10 cellular contexts compared by ENCODE assay signal in genomic region chr12:131452444-131452860, GRCh38.
DNase-seq lines count a peak whose midpoint lies in the region; ATAC-seq and TF ChIP-seq lines count a peak whose summit lies in the region.
"Had no signal": no experiment of that assay in that cellular context is flagged by ENCODE, and none has a peak within 500 bp of the region (broad histone marks: within the 10 kb centered on the region; RNA-seq: fewer than 3 reads in every experiment).

No MANE protein-coding gene starts in this region.

- H3K9me3 ChIP-seq in lower lobe of right lung (peaks cover 6% of the 10 kb centered on the region), suprapubic skin (peaks cover 3% of the 10 kb centered on the region)

- H3K79me2 ChIP-seq in GM23338 (replicated peaks; ENCODE audit: insufficient read depth), result no peaks in the 10 kb centered on the region

- peak overlapping the region; percentile 83; the same call in 1 of the 2 replicates for H2AFZ ChIP-seq in GM23338

- TF ChIP-seq POLR2A in suprapubic skin (IDR thresholded peaks at IDR 0.05), result no peak

- H3K36me3 Mint-ChIP-seq in CD14-positive monocyte (no peaks in the 10 kb centered on the region), GM23338 (ENCODE audit: low read depth) (no peaks in the 10 kb centered on the region)
- H3K36me3 Mint-ChIP-seq in T-helper 2 cell treated with Interferon-gamma antibody and Interleukin-4, amounts not matched to agents 5 μg/mL and 100 μg/mL, for 36 hours (ENCODE audit: low read depth), result no peaks in the 10 kb centered on the region

- peak; percentile 80 for ATAC-seq in GM23338
- ATAC-seq in lower lobe of right lung, result peak in 1 of 2 donors; percentile 46
- ATAC-seq in HG02763 (IDR thresholded peaks at IDR 0.05; ENCODE audit: unreplicated experiment), result no peak
- no peak for ATAC-seq in HG03442 (IDR thresholded peaks at IDR 0.05; ENCODE audit: unreplicated experiment)

- no peaks in the 10 kb centered on the region for H4K20me1 ChIP-seq in GM23338 (replicated peaks; ENCODE audit: insufficient read depth)

- H3K27ac ChIP-seq in GM23338 (ENCODE audit: low read depth) (no peak overlapping the region), lower lobe of right lung (no peak overlapping the region), suprapubic skin (no peak overlapping the region)

- H3K4me3 ChIP-seq in GM23338 (no peak overlapping the region), lower lobe of right lung (no peak overlapping the region), suprapubic skin (no peak overlapping the region)

- peaks cover 0 to 7% (median 0%) of the 10 kb centered on the region in 7 donors for H3K9me3 Mint-ChIP-seq in CD14-positive monocyte
- peaks cover 3% of the 10 kb centered on the region; the same call in 1 of the 3 replicates for H3K9me3 Mint-ChIP-seq in GM23338
- H3K9me3 Mint-ChIP-seq in T-helper 2 cell treated with Interferon-gamma antibody and Interleukin-4, amounts not matched to agents 5 μg/mL and 100 μg/mL, for 36 hours, result no peaks in the 10 kb centered on the region

- peak; percentile 58 for TF ChIP-seq CTCF in CD14-positive monocyte (IDR thresholded peaks at IDR 0.05)
- peak; percentile 74 to 77 for TF ChIP-seq CTCF in GM23338 (conservative IDR thresholded peaks at IDR 0.05; ENCODE audit: low read depth in 2 of 2)
- peak; percentile 32 for TF ChIP-seq CTCF in lower lobe of right lung (IDR thresholded peaks at IDR 0.05)
- no peak for TF ChIP-seq CTCF in suprapubic skin (IDR thresholded peaks at IDR 0.05)

- H3K9me2 ChIP-seq in GM23338 (ENCODE audit: insufficient read depth), result no peaks in the 10 kb centered on the region

- H3K4me1 ChIP-seq in GM23338 (ENCODE audit: insufficient read depth), result no peaks in the 10 kb centered on the region
- no peaks in the 10 kb centered on the region for H3K4me1 ChIP-seq in lower lobe of right lung
- no peaks in the 10 kb centered on the region for H3K4me1 ChIP-seq in suprapubic skin

- intact Hi-C loops in CD14-positive monocyte (cut with micrococcal nuclease), result loop anchor here in 1 of 2 donors (10.0 kb wide), 2 partner anchors 348 to 538 kb away; no protein-coding TSS in a partner anchor
- intact Hi-C loops in lower lobe of right lung (cut with DNase I), result no loop called here

- H3K4me3 Mint-ChIP-seq in CD14-positive monocyte, result peak overlapping the region in 1 of 2 donors; percentile 40
- H3K4me3 Mint-ChIP-seq in GM23338, result peak overlapping the region; percentile 36; the same call in 2 of the 3 replicates
- no peak overlapping the region for H3K4me3 Mint-ChIP-seq in T-helper 2 cell treated with Interferon-gamma antibody and Interleukin-4, amounts not matched to agents 5 μg/mL and 100 μg/mL, for 36 hours

- no peak overlapping the region for H3K4me2 ChIP-seq in GM23338

- H3K4me1 Mint-ChIP-seq in CD14-positive monocyte, result peaks cover 9% of the 10 kb centered on the region
- peaks cover 9% of the 10 kb centered on the region; the same call in 2 of the 3 replicates for H3K4me1 Mint-ChIP-seq in GM23338
- no peaks in the 10 kb centered on the region for H3K4me1 Mint-ChIP-seq in T-helper 2 cell treated with Interferon-gamma antibody and Interleukin-4, amounts not matched to agents 5 μg/mL and 100 μg/mL, for 36 hours (ENCODE audit: low read depth)

- H3K36me3 ChIP-seq in GM23338 (ENCODE audit: insufficient read depth), result no peaks in the 10 kb centered on the region
- H3K36me3 ChIP-seq in lower lobe of right lung, result no peaks in the 10 kb centered on the region
- H3K36me3 ChIP-seq in suprapubic skin, result no peaks in the 10 kb centered on the region

- H3K27me3 ChIP-seq in GM23338 (ENCODE audit: insufficient read depth) (no peaks in the 10 kb centered on the region), lower lobe of right lung (ENCODE audit: low read depth) (no peaks in the 10 kb centered on the region), suprapubic skin (peaks cover 18% of the 10 kb centered on the region)

- DNase-seq in CD14-positive monocyte (ENCODE audit: low spot score), result no peak
- DNase-seq in GM23338 (ENCODE audit: low spot score), result peak; percentile 77
- peak; percentile 12 for DNase-seq in T-helper 2 cell treated with Interferon-gamma antibody and Interleukin-4, amounts not matched to agents 5 μg/mL and 100 μg/mL, for 36 hours (ENCODE audit: low spot score)
- DNase-seq in lower lobe of right lung, result no peak
- DNase-seq in suprapubic skin (ENCODE audit: low spot score in 2 of 2), result no peak
- DNase-seq in cerebellum (ENCODE audit: low spot score), result no peak
- DNase-seq: amniotic stem cell, NCI-H2081 had no signal

- H3K27ac Mint-ChIP-seq in CD14-positive monocyte, result no peak overlapping the region
- no peak overlapping the region for H3K27ac Mint-ChIP-seq in GM23338
- no peak overlapping the region for H3K27ac Mint-ChIP-seq in T-helper 2 cell treated with Interferon-gamma antibody and Interleukin-4, amounts not matched to agents 5 μg/mL and 100 μg/mL, for 36 hours

- WGBS in suprapubic skin, result 9% methylated on average over 10 of the region's 10 CpGs

- TF ChIP-seq EP300 in suprapubic skin (IDR thresholded peaks at IDR 0.05), result no peak

- no peaks in the 10 kb centered on the region for H3F3A ChIP-seq in GM23338 (replicated peaks; ENCODE audit: low read depth)

- H3K27me3 Mint-ChIP-seq in CD14-positive monocyte (ENCODE audit: low read depth in 3 of 3) (peaks cover 4 to 7% (median 5%) of the 10 kb centered on the region in 3 donors), GM23338 (ENCODE audit: insufficient read depth, low read depth, poor library complexity) (peaks cover 14% of the 10 kb centered on the region)
- peaks cover 7% of the 10 kb centered on the region for H3K27me3 Mint-ChIP-seq in T-helper 2 cell treated with Interferon-gamma antibody and Interleukin-4, amounts not matched to agents 5 μg/mL and 100 μg/mL, for 36 hours (ENCODE audit: low read depth)

TF ChIP-seq in GM23338, 12 proteins besides CTCF, POLR2A, EP300 and RAD21 (continues in another document):
- TF ChIP-seq JUNB (IDR thresholded peaks at IDR 0.05; ENCODE audit: unreplicated experiment), result no peak
- no peak for TF ChIP-seq CREB1 (CRISPR knock-in tag; IDR thresholded peaks at IDR 0.05; ENCODE audit: low read depth)
- TF ChIP-seq ZNF331 (CRISPR knock-in tag; IDR thresholded peaks at IDR 0.05; ENCODE audit: low read depth), result no peak
- no peak for TF ChIP-seq REST (IDR thresholded peaks at IDR 0.05; ENCODE audit: unreplicated experiment)
- TF ChIP-seq EZH2phosphoT487 (IDR thresholded peaks at IDR 0.05; ENCODE audit: unreplicated experiment), result no peak
- no peak for TF ChIP-seq ZNF114 (CRISPR knock-in tag; IDR thresholded peaks at IDR 0.05)
- TF ChIP-seq STAT1 (IDR thresholded peaks at IDR 0.05; ENCODE audit: unreplicated experiment), result no peak
- TF ChIP-seq EZH2 (IDR thresholded peaks at IDR 0.05; ENCODE audit: low read depth, unreplicated experiment), result no peak

Comparison
In these comparisons a context has a peak if more than half of its experiments do, and no peak if none do; other contexts are left out.
1. DNase-seq: peak in GM23338 (single experiment) and T-helper 2 cell treated with Interferon-gamma antibody and Interleukin-4, amounts not matched to agents 5 μg/mL and 100 μg/mL, for 36 hours (single experiment); none in CD14-positive monocyte (single experiment), lower lobe of right lung (single experiment), suprapubic skin (0 of 2) and cerebellum (single experiment).
2. CTCF ChIP-seq: peak in CD14-positive monocyte (single experiment), GM23338 (2 of 2) and lower lobe of right lung (single experiment); none in suprapubic skin (0 of 2).